10 cellular contexts compared by ENCODE assay signal in genomic region chr20:63518946-63519764, GRCh38. TPM values are rescaled to one million over a fixed set of nuclear protein-coding genes. Genes with fewer than 3 reads are reported as not detected.
DNase-seq lines count a peak whose midpoint lies in the region; ATAC-seq and TF ChIP-seq lines count a peak whose summit lies in the region.
"Had no signal": no experiment of that assay in that cellular context is flagged by ENCODE, and none has a peak within 500 bp of the region (broad histone marks: within the 10 kb centered on the region; RNA-seq: fewer than 3 reads in every experiment).

No MANE protein-coding gene starts in this region.

- DNase-seq in BJ (ENCODE audit: low read depth) (no peak), PC-3 (no peak), AG08396 (ENCODE audit: low spot score) (no peak), EL (no peak), NCI-H2029 (lab: John Stamatoyannopoulos, UW) (no peak)
- DNase-seq: NCI-H2029 treated with DMSO at 0.1 percent for 48 hours had no signal

- H3K4me3 ChIP-seq in BJ (ENCODE audit: low read depth, low read length) (peak overlapping the region; percentile 93), PC-3 (ENCODE audit: low read length) (peak overlapping the region; percentile 99), esophagus (ENCODE audit: low read depth in 1 of 2, low read length in 2 of 2) (peak overlapping the region; percentile 75 to 97), neural cell (ENCODE audit: low read length) (peak overlapping the region; percentile 94)

- intact Hi-C loops in PC-3 (cut with micrococcal nuclease) = no loop called here

- H3K4me1 ChIP-seq in PC-3 (ENCODE audit: insufficient read depth, low read length) (peaks cover 13% of the 10 kb centered on the region), esophagus (ENCODE audit: control insufficient read depth in 2 of 2, insufficient read depth in 2 of 2, low read length in 1 of 2) (peaks cover 0 to 17% of the 10 kb centered on the region in 2 donors)

- H4K20me1 ChIP-seq in PC-3 (ENCODE audit: low read length) (peaks cover 24% of the 10 kb centered on the region), neural cell (ENCODE audit: insufficient read depth) (peaks cover 9% of the 10 kb centered on the region)

- H3K27ac ChIP-seq in PC-3 (ENCODE audit: low read length) = no peak overlapping the region
- peak overlapping the region in 1 of 2 donors; percentile 85 for H3K27ac ChIP-seq in esophagus (ENCODE audit: low read depth in 2 of 2, low read length in 1 of 2)
- no peak overlapping the region for H3K27ac ChIP-seq in neural cell (ENCODE audit: low read length)

- H2AFZ ChIP-seq in PC-3 (ENCODE audit: low read length) (peak overlapping the region; percentile 84), neural cell (ENCODE audit: low read depth, low read length) (no peak overlapping the region)

- H3K36me3 ChIP-seq in BJ (ENCODE audit: control insufficient read depth, insufficient read depth, low read length) = peaks cover 13% of the 10 kb centered on the region
- peaks cover 24% of the 10 kb centered on the region for H3K36me3 ChIP-seq in PC-3 (ENCODE audit: low read depth, low read length)
- peaks cover 0 to 19% of the 10 kb centered on the region in 2 donors for H3K36me3 ChIP-seq in esophagus (ENCODE audit: control insufficient read depth in 2 of 2, insufficient read depth in 2 of 2, low read length in 1 of 2)
- no peaks in the 10 kb centered on the region for H3K36me3 ChIP-seq in neural cell (ENCODE audit: insufficient read depth, low read length)

- TF ChIP-seq RAD21 in neural cell (conservative IDR thresholded peaks at IDR 0.05) = no peak

- H3F3A ChIP-seq in PC-3 (ENCODE audit: low read length, unreplicated experiment) = peaks cover 4% of the 10 kb centered on the region
- H3F3A ChIP-seq in neural cell (ENCODE audit: insufficient read depth, low read length, poor library complexity, severe bottlenecking) = no peaks in the 10 kb centered on the region

- BruUV-seq in PC-3 (replicated peaks; lab: Mats Ljungman, UMichigan) = no TSS peak

- H3K27me3 ChIP-seq in BJ (ENCODE audit: control insufficient read depth, insufficient read depth, low read length) = no peaks in the 10 kb centered on the region
- no peaks in the 10 kb centered on the region for H3K27me3 ChIP-seq in PC-3 (ENCODE audit: low read length)
- H3K27me3 ChIP-seq in esophagus (ENCODE audit: control insufficient read depth in 1 of 2, insufficient read depth in 2 of 2, low read length in 2 of 2) = no peaks in the 10 kb centered on the region
- H3K27me3 ChIP-seq in neural cell (ENCODE audit: insufficient read depth, low read depth, low read length) = no peaks in the 10 kb centered on the region

- CTCF ChIA-PET in BJ (lab: Yijun Ruan, JAX) = interaction anchor here (2.2 kb wide), 1 partner anchor 23 kb away, joined by 10 read pairs; no protein-coding TSS in a partner anchor
- CTCF ChIA-PET in PC-3 (lab: Charles Lee) = no interaction called here

- H3K9me2 ChIP-seq in PC-3 (replicated peaks; ENCODE audit: low read length) = no peaks in the 10 kb centered on the region
- H3K9me2 ChIP-seq in neural cell (ENCODE audit: insufficient read depth, low read length) = no peaks in the 10 kb centered on the region

- peaks cover 27% of the 10 kb centered on the region for H3K79me2 ChIP-seq in PC-3 (ENCODE audit: low read length)
- peaks cover 17% of the 10 kb centered on the region for H3K79me2 ChIP-seq in neural cell (replicated peaks; ENCODE audit: insufficient read depth, low read length)

- H3K9ac ChIP-seq in PC-3 (ENCODE audit: low read length) (peak overlapping the region; percentile 93), neural cell (ENCODE audit: low read length) (peak overlapping the region; percentile 95)

- no peak for TF ChIP-seq CTCF in BJ (IDR thresholded peaks at IDR 0.05; ENCODE audit: insufficient read depth, low read depth, low read length)
- no peak for TF ChIP-seq CTCF in PC-3 (conservative IDR thresholded peaks at IDR 0.05; ENCODE audit: low read depth, low read length)
- no peak for TF ChIP-seq CTCF in neural cell (IDR thresholded peaks at IDR 0.05; ENCODE audit: poor library complexity, severe bottlenecking)

- H3K4me2 ChIP-seq in PC-3 (ENCODE audit: low read length) (peak overlapping the region; percentile 93), neural cell (ENCODE audit: low read length) (no peak overlapping the region)

- no peaks in the 10 kb centered on the region for H3K9me3 ChIP-seq in PC-3 (ENCODE audit: low read length)
- H3K9me3 ChIP-seq in esophagus (ENCODE audit: control insufficient read depth in 2 of 2, insufficient read depth in 1 of 2, low read depth in 1 of 2, low read length in 1 of 2) = peaks cover 0 to 6% of the 10 kb centered on the region in 2 donors
- H3K9me3 ChIP-seq in neural cell (ENCODE audit: low read length) = no peaks in the 10 kb centered on the region

- ATAC-seq in PC-3 (no peak), HG02970 (IDR thresholded peaks at IDR 0.05; ENCODE audit: low FRiP score, unreplicated experiment) (no peak)

- 60 to 61% methylated on average over 41 of the region's 41 CpGs for WGBS in esophagus, 2 donors

- no peak for TF ChIP-seq EP300 in neural cell (conservative IDR thresholded peaks at IDR 0.05; ENCODE audit: poor library complexity, severe bottlenecking)

- POLR2A ChIA-PET in BJ (lab: Charles Lee) = no interaction called here
- POLR2A ChIA-PET in PC-3 (lab: Charles Lee; ENCODE audit: unreplicated experiment) = no interaction called here

TF ChIP-seq in neural cell, 6 proteins besides CTCF, POLR2A, EP300 and RAD21:
- no peak for TF ChIP-seq POLR2AphosphoS5 (IDR thresholded peaks at IDR 0.05)
- TF ChIP-seq MXI1 (conservative IDR thresholded peaks at IDR 0.05; ENCODE audit: poor library complexity, severe bottlenecking) = no peak
- TF ChIP-seq EZH2 (IDR thresholded peaks at IDR 0.05; ENCODE audit: borderline replicate concordance, insufficient read depth, low read length, poor library complexity, severe bottlenecking) = no peak
- no peak for TF ChIP-seq REST (IDR thresholded peaks at IDR 0.05; ENCODE audit: borderline replicate concordance)
- TF ChIP-seq TAF1 (IDR thresholded peaks at IDR 0.05; ENCODE audit: low read depth) = no peak
- TF ChIP-seq SMC3 (conservative IDR thresholded peaks at IDR 0.05; ENCODE audit: poor library complexity) = no peak
TF ChIP-seq in neural cell: peak in this region for 0.

RNA-seq across cellular contexts. Expression of gene PPDPF, which starts 1.4 kb away (rescaled TPM):
- polyA plus RNA-seq in BJ (2011; rRNA removed) (16.5 and 26.9 TPM in 2 replicates), esophagus (1,000 to 10,000 TPM in 1 of 2 donors, 100 to 1,000 TPM in 1; 615 to 1,105 TPM), neural cell (95.1 and 106 TPM in 2 replicates)
- polyA minus RNA-seq in BJ (2011; rRNA and poly(A)+ RNA removed) = 21.1 and 55.6 TPM in 2 replicates
- total RNA-seq in PC-3 (2014; rRNA removed) = 245 and 256 TPM in 2 replicates
- 103 and 119 TPM in 2 replicates for polyA minus RNA-seq in neural cell

RNA-seq across cellular contexts. Expression of gene PTK6, which starts 18.0 kb away (rescaled TPM):
- polyA plus RNA-seq in BJ (2011; rRNA removed) (0.05 and 0.07 TPM in 2 replicates), esophagus (10 to 100 TPM; 80.1 to 81.6 TPM), neural cell (not detected in 2 replicates)
- not detected in 2 replicates for polyA minus RNA-seq in BJ (2011; rRNA and poly(A)+ RNA removed)
- 11.1 and 15.1 TPM in 2 replicates for total RNA-seq in PC-3 (2014; rRNA removed)
- polyA minus RNA-seq in neural cell = not detected in 2 replicates
- total RNA-seq: glomerular endothelial cell had no signal

RNA-seq across cellular contexts. Expression of gene EEF1A2, which starts 20.3 kb away (rescaled TPM):
- polyA plus RNA-seq in BJ (2011; rRNA removed) (8.3 and 9.4 TPM in 2 replicates), esophagus (1 to 10 TPM in 1 of 2 donors, under 1 TPM in 1; 0.86 to 7.3 TPM), neural cell (208 and 260 TPM in 2 replicates)
- polyA minus RNA-seq in BJ (2011; rRNA and poly(A)+ RNA removed) = 6.7 and 12.0 TPM in 2 replicates
- 463 and 559 TPM in 2 replicates for total RNA-seq in PC-3 (2014; rRNA removed)
- 235 and 244 TPM in 2 replicates for polyA minus RNA-seq in neural cell

RNA-seq across cellular contexts. Expression of gene SRMS, which starts 28.4 kb away (rescaled TPM):
- not detected in 2 replicates for polyA plus RNA-seq in BJ (2011; rRNA removed)
- not detected in 2 replicates for polyA minus RNA-seq in BJ (2011; rRNA and poly(A)+ RNA removed)
- total RNA-seq in PC-3 (2014; rRNA removed) = 0.22 and 0.63 TPM in 2 replicates
- under 1 TPM in 1 of 2 donors, not detected in 1; 0.04 TPM for polyA plus RNA-seq in esophagus
- not detected in 2 replicates for polyA plus RNA-seq in neural cell
- polyA minus RNA-seq in neural cell = not detected in 2 replicates
- total RNA-seq: glomerular endothelial cell had no signal

RNA-seq across cellular contexts. Expression of gene FNDC11, which starts 34.8 kb away (rescaled TPM):
- polyA plus RNA-seq in BJ (2011; rRNA removed) (0.26 and 0.76 TPM in 2 replicates), esophagus (under 1 TPM; 0.07 to 0.26 TPM), neural cell (1.9 and 5.2 TPM in 2 replicates)
- 0.15 and 0.19 TPM in 2 replicates for polyA minus RNA-seq in BJ (2011; rRNA and poly(A)+ RNA removed)
- total RNA-seq in PC-3 (2014; rRNA removed) = 0.40 and 1.8 TPM in 2 replicates
- polyA minus RNA-seq in neural cell = 0.69 and 2.4 TPM in 2 replicates

Comparison
In these comparisons a context has a peak if more than half of its experiments do, and no peak if none do; other contexts are left out.
1. RNA of gene PTK6, which starts 18.0 kb away (polyA plus RNA-seq): 80.1 to 81.6 TPM in esophagus; 0.05 to 0.07 TPM in BJ and not detected in neural cell; every median in the first group is over 10 times any median in the second.
2. RNA of gene EEF1A2, which starts 20.3 kb away (polyA plus RNA-seq): 208 to 260 TPM in neural cell; 8.3 to 9.4 TPM in BJ and 0.86 to 7.3 TPM in esophagus; every median in the first group is over 10 times any median in the second.
3. Peak in every context shown above with its lines, with median percentiles within 50 percentile points of each other: H3K4me3 ChIP-seq.